Comparison of ENCODE assay signal across 9 cellular contexts in the genomic region with DNA sequence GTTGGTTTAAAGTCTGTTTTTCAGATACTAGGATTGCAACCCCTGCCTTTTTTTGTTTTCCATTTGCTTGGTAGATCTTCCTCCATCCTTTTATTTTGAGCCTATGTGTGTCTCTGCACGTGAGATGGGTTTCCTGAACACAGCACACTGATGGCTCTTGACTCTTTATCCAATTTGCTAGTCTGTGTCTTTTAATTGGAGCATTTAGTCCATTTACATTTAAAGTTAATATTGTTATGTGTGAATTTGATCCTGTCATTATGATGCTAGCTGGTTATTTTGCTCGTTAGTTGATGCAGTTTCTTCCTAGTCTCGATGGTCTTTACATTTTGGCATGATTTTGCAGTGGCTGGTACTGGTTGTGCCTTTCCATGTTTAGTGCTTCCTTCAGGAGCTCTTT. TPM values are rescaled to one million over a fixed set of nuclear protein-coding genes. Genes with fewer than 3 reads are reported as not detected.
"Had no signal": no experiment of that assay in that cellular context is flagged by ENCODE, and none has a peak within 500 bp of the region (broad histone marks: within the 10 kb centered on the region; RNA-seq: fewer than 3 reads in every experiment).

No MANE protein-coding gene starts in this region.

RNA-seq across cellular contexts. Expression of a gene that starts 17.4 kb away (rescaled TPM):
- total RNA-seq: stomach, subcutaneous adipose tissue, thoracic aorta, tibial nerve, transverse colon, ureter, urinary bladder, vagina had no signal
- polyA plus RNA-seq: urinary bladder had no signal

RNA-seq across cellular contexts. Expression of a gene that starts 47.8 kb away (rescaled TPM):
- total RNA-seq: subcutaneous adipose tissue, thoracic aorta, ureter, vagina had no signal

RNA-seq across cellular contexts. Expression of a gene that starts 51.4 kb away (rescaled TPM):
- total RNA-seq: subcutaneous adipose tissue, suprapubic skin, thoracic aorta, urinary bladder had no signal
